Comparison of ENCODE assay signal across 25 cellular contexts in genomic region chr16:8377864-8378263, GRCh38.
"Had no signal": no experiment of that assay in that cellular context is flagged by ENCODE, and none has a peak within 500 bp of the region (broad histone marks: within the 10 kb centered on the region; RNA-seq: fewer than 3 reads in every experiment).

No MANE protein-coding gene starts in this region.

- H3K36me3 ChIP-seq: colonic mucosa, esophagus muscularis mucosa, esophagus squamous epithelium, gastrocnemius medialis, gastroesophageal sphincter, heart left ventricle, heart right ventricle had no signal

- H3K27me3 Mint-ChIP-seq: dendritic cell treated with granulocyte-macrophage colony-stimulating factor and Interleukin-4, amounts not matched to agents 40 ng/mL and 50 ng/mL, for 4 days; effector memory CD8-positive, alpha-beta T cell had no signal

- DNase-seq: colonic mucosa; cortex of kidney; dermis blood vessel endothelial cell; dorsolateral prefrontal cortex; effector CD4-positive, alpha-beta T cell; effector CD8-positive, alpha-beta T cell; effector memory CD4-positive, alpha-beta T cell; effector memory CD8-positive, alpha-beta T cell; endodermal cell; erythroblast; esophagus squamous epithelium; foreskin fibroblast; foreskin keratinocyte; foreskin melanocyte; gastrocnemius medialis; glutamatergic neuron; head of caudate nucleus; heart left ventricle; heart right ventricle had no signal

- ATAC-seq: effector memory CD8-positive, alpha-beta T cell; esophagus mucosa; foreskin keratinocyte; gastrocnemius medialis; gastroesophageal sphincter; heart left ventricle; heart right ventricle had no signal

- H3K9me3 ChIP-seq: colonic mucosa, esophagus squamous epithelium, gastrocnemius medialis, gastroesophageal sphincter, heart left ventricle, heart right ventricle had no signal

- H3K27me3 ChIP-seq: colonic mucosa, esophagus muscularis mucosa, esophagus squamous epithelium, foreskin keratinocyte, gastrocnemius medialis, gastroesophageal sphincter had no signal

- H3K4me3 Mint-ChIP-seq: dendritic cell treated with granulocyte-macrophage colony-stimulating factor and Interleukin-4, amounts not matched to agents 40 ng/mL and 50 ng/mL, for 4 days; effector memory CD8-positive, alpha-beta T cell; endodermal cell had no signal

- H3K4me3 ChIP-seq: colonic mucosa, coronary artery, dorsolateral prefrontal cortex, esophagus muscularis mucosa, esophagus squamous epithelium, gastrocnemius medialis, gastroesophageal sphincter, heart left ventricle, heart right ventricle had no signal

- H3K27ac ChIP-seq: colonic mucosa, coronary artery, dorsolateral prefrontal cortex, epithelial cell of prostate, esophagus muscularis mucosa, esophagus squamous epithelium, foreskin keratinocyte, gastrocnemius medialis, gastroesophageal sphincter, heart left ventricle, heart right ventricle had no signal
